Comparison of ENCODE assay signal across 8 cellular contexts in genomic region chr16:4116328-4117249, GRCh38. TPM values are rescaled to one million over a fixed set of nuclear protein-coding genes. Genes with fewer than 3 reads are reported as not detected.
DNase-seq lines count a peak whose midpoint lies in the region; ATAC-seq and TF ChIP-seq lines count a peak whose summit lies in the region.

Gene ADCY9 (minus strand): TSS chr16:4116442. CDS start chr16:4115442, 1,000 bp downstream.

- peaks cover 0 to 48% (median 28%) of the 10 kb centered on the region in 3 donors for H3K4me1 ChIP-seq in gastroesophageal sphincter
- H3K4me1 ChIP-seq in neuron (ENCODE audit: insufficient read depth, low read length): peaks cover 16% of the 10 kb centered on the region

- peak within 1 kb of the TSS; percentile 86 for H3K4me3 Mint-ChIP-seq in activated naive CD4-positive, alpha-beta T cell treated with anti-CD3 and anti-CD28 coated beads for 36 hours

- H3K36me3 ChIP-seq in gastroesophageal sphincter: no peaks in the 10 kb centered on the region
- peaks cover 3% of the 10 kb centered on the region for H3K36me3 ChIP-seq in neuron (ENCODE audit: insufficient read depth, low read length)

- peak within 1 kb of the TSS; percentile 60 to 69 for H3K4me3 ChIP-seq in gastroesophageal sphincter
- H3K4me3 ChIP-seq in neuron (ENCODE audit: low read length): peak within 1 kb of the TSS; percentile 73

- peak within 1 kb of the TSS; percentile 74 for H2AFZ ChIP-seq in neuron (ENCODE audit: low read depth, low read length)

- peaks cover 2% of the 10 kb centered on the region for H3K27me3 Mint-ChIP-seq in activated naive CD4-positive, alpha-beta T cell treated with anti-CD3 and anti-CD28 coated beads for 36 hours (ENCODE audit: low read depth)

- H3K9me3 ChIP-seq in gastroesophageal sphincter: no peaks in the 10 kb centered on the region
- H3K9me3 ChIP-seq in neuron (ENCODE audit: low read length): peaks cover 4% of the 10 kb centered on the region

- H3K27me3 ChIP-seq in gastroesophageal sphincter: no peaks in the 10 kb centered on the region
- H3K27me3 ChIP-seq in neuron (ENCODE audit: insufficient read depth, low read length): no peaks in the 10 kb centered on the region

- H3K27ac Mint-ChIP-seq in activated naive CD4-positive, alpha-beta T cell treated with anti-CD3 and anti-CD28 coated beads for 36 hours: peak within 1 kb of the TSS; percentile 63

- TF ChIP-seq CTCF in RWPE1 (conservative IDR thresholded peaks at IDR 0.05; ENCODE audit: low read depth) (no peak), gastroesophageal sphincter (IDR thresholded peaks at IDR 0.05) (no peak)

- POLR2A ChIA-PET in RWPE1 (lab: Yijun Ruan, JAX; ENCODE audit: low non-redundant PET): interaction anchor here (0.6 kb wide), 1 partner anchor 57 kb away, joined by 3 read pairs; no protein-coding TSS in a partner anchor

- 5 to 10% methylated on average over 10 to 12 of the region's 104 CpGs for WGBS in gastroesophageal sphincter (ENCODE audit: low coverage in 1 of 2), 2 donors

- H3K27ac ChIP-seq in RWPE1 (peak within 1 kb of the TSS; percentile 77), gastroesophageal sphincter (peak within 1 kb of the TSS; percentile 51 to 93 (median 90))

- peaks cover 39% of the 10 kb centered on the region for H3K4me1 Mint-ChIP-seq in activated naive CD4-positive, alpha-beta T cell treated with anti-CD3 and anti-CD28 coated beads for 36 hours (ENCODE audit: low read depth)

- H3K9me3 Mint-ChIP-seq in activated naive CD4-positive, alpha-beta T cell treated with anti-CD3 and anti-CD28 coated beads for 36 hours: no peaks in the 10 kb centered on the region

- CTCF ChIA-PET in RWPE1 (lab: Yijun Ruan, JAX): interaction anchor here (0.7 to 2.2 kb wide), 3 partner anchors 73 to 137 kb away, joined by 3 to 13 read pairs (median 6); no protein-coding TSS in a partner anchor
- CTCF ChIA-PET in activated naive CD4-positive, alpha-beta T cell treated with anti-CD3 and anti-CD28 coated beads for 36 hours (lab: Charles Lee): interaction anchor here (2.9 kb wide), 1 partner anchor 137 kb away, joined by 13 read pairs; no protein-coding TSS in a partner anchor

- intact Hi-C loops in activated naive CD4-positive, alpha-beta T cell treated with anti-CD3 and anti-CD28 coated beads for 36 hours (cut with micrococcal nuclease): loop anchor here (1.0 to 10.0 kb wide), 3 partner anchors 66 to 138 kb away; no protein-coding TSS in a partner anchor

- TF ChIP-seq EP300 in gastroesophageal sphincter (IDR thresholded peaks at IDR 0.05): no peak

- DNase-seq in AML-193 (lab: John Stamatoyannopoulos, UW) (peak; percentile 41 to 45), HK-2 (ENCODE audit: unreplicated experiment) (peak; percentile 49), RWPE1 (ENCODE audit: low spot score) (peak; percentile 90), stromal cell of bone marrow (ENCODE audit: low read depth) (peak; percentile 56)
- DNase-seq in activated naive CD4-positive, alpha-beta T cell treated with anti-CD3 and anti-CD28 coated beads for 36 hours: peak; percentile 71

- peak; percentile 53 to 67 for TF ChIP-seq POLR2A in gastroesophageal sphincter (IDR thresholded peaks at IDR 0.05)

- peaks cover 8% of the 10 kb centered on the region for H3K36me3 Mint-ChIP-seq in activated naive CD4-positive, alpha-beta T cell treated with anti-CD3 and anti-CD28 coated beads for 36 hours (ENCODE audit: low read depth)

- peak; percentile 65 for ATAC-seq in GM19025 (IDR thresholded peaks at IDR 0.05; ENCODE audit: low read depth, unreplicated experiment)
- peak; percentile 91 for ATAC-seq in gastroesophageal sphincter

RNA-seq across cellular contexts. Expression of gene ADCY9, which starts in this region (rescaled TPM):
- total RNA-seq in activated naive CD4-positive, alpha-beta T cell treated with anti-CD3 and anti-CD28 coated beads for 36 hours: 1 to 10 TPM; 6.5 to 7.1 TPM
- total RNA-seq in gastroesophageal sphincter: 10 to 100 TPM; 33.0 to 83.5 (median 43.4) TPM

Comparison
In these comparisons a context has a peak if more than half of its experiments do, and no peak if none do; other contexts are left out.
1. Peak in every context shown above with its lines: DNase-seq, ATAC-seq, H3K4me3 ChIP-seq and H3K27ac ChIP-seq.
2. RNA of gene ADCY9 (total RNA-seq): 33.0 to 83.5 TPM in gastroesophageal sphincter; 6.5 to 7.1 TPM in activated naive CD4-positive, alpha-beta T cell treated with anti-CD3 and anti-CD28 coated beads for 36 hours; every median in the first group is over 4 times any median in the second.